In genomic region chrX:47311857-47312774, GRCh38 we compare ENCODE assay signal across 7 cellular contexts. TPM values are rescaled to one million over a fixed set of nuclear protein-coding genes. Genes with fewer than 3 reads are reported as not detected.
DNase-seq lines count a peak whose midpoint lies in the region; ATAC-seq, FAIRE-seq and TF ChIP-seq lines count a peak whose summit lies in the region.

No MANE protein-coding gene starts in this region.

- no peak overlapping the region for H3K4me3 ChIP-seq in GM12864 (ENCODE audit: low read depth, low read length)
- H3K4me3 ChIP-seq in epithelial cell of proximal tubule (ENCODE audit: low read depth, low read length): no peak overlapping the region
- no peak overlapping the region for H3K4me3 ChIP-seq in neural cell (ENCODE audit: low read length)

- H3K27me3 Mint-ChIP-seq in activated CD4-positive, alpha-beta memory T cell treated with anti-CD3 and anti-CD28 coated beads for 36 hours: no peaks in the 10 kb centered on the region

- intact Hi-C loops in activated CD4-positive, alpha-beta memory T cell treated with anti-CD3 and anti-CD28 coated beads for 36 hours (cut with micrococcal nuclease): loop anchor here (1.0 to 10.0 kb wide), 5 partner anchors 73 to 210 kb away; partner anchors contain the start of genes CDK16, UBA1 and USP11

- H3K27ac Mint-ChIP-seq in activated CD4-positive, alpha-beta memory T cell treated with anti-CD3 and anti-CD28 coated beads for 36 hours: no peak overlapping the region

- ATAC-seq in HG02759 (IDR thresholded peaks at IDR 0.05; ENCODE audit: unreplicated experiment): no peak

- no peaks in the 10 kb centered on the region for H3F3A ChIP-seq in neural cell (ENCODE audit: insufficient read depth, low read length, poor library complexity, severe bottlenecking)

- no peaks in the 10 kb centered on the region for H3K9me2 ChIP-seq in neural cell (ENCODE audit: insufficient read depth, low read length)

- DNase-seq in GM12864 (ENCODE audit: low read depth): peak; percentile 7
- peak; percentile 63 for DNase-seq in MV-4-11 (lab: John Stamatoyannopoulos, UW)
- DNase-seq in activated CD4-positive, alpha-beta memory T cell treated with anti-CD3 and anti-CD28 coated beads for 36 hours: peak; percentile 73
- DNase-seq in epithelial cell of proximal tubule (ENCODE audit: low read depth): no peak
- DNase-seq in urothelium cell line (ENCODE audit: low spot score): peak; percentile 24

- H3K36me3 ChIP-seq in neural cell (ENCODE audit: insufficient read depth, low read length): no peaks in the 10 kb centered on the region

- no peaks in the 10 kb centered on the region for H3K79me2 ChIP-seq in neural cell (replicated peaks; ENCODE audit: insufficient read depth, low read length)

- no peak overlapping the region for H2AFZ ChIP-seq in neural cell (ENCODE audit: low read depth, low read length)

- CTCF ChIA-PET in activated CD4-positive, alpha-beta memory T cell treated with anti-CD3 and anti-CD28 coated beads for 36 hours (lab: Charles Lee): interaction anchor here (0.6 to 2.6 kb wide), 10 partner anchors 18 to 286 kb away, joined by 3 to 15 read pairs (median 3); no protein-coding TSS in a partner anchor

- peak; percentile 57 for TF ChIP-seq CTCF in GM12864 (IDR thresholded peaks at IDR 0.05; ENCODE audit: low read depth, low read length, missing control alignments)
- peak; percentile 63 for TF ChIP-seq CTCF in epithelial cell of proximal tubule (conservative IDR thresholded peaks at IDR 0.05; ENCODE audit: low read depth, low read length)
- TF ChIP-seq CTCF in neural cell (IDR thresholded peaks at IDR 0.05; ENCODE audit: poor library complexity, severe bottlenecking): peak; percentile 36

- no peak overlapping the region for H3K27ac ChIP-seq in neural cell (ENCODE audit: low read length)

- H3K4me3 Mint-ChIP-seq in activated CD4-positive, alpha-beta memory T cell treated with anti-CD3 and anti-CD28 coated beads for 36 hours: no peak overlapping the region

- no peak for TF ChIP-seq EP300 in neural cell (conservative IDR thresholded peaks at IDR 0.05; ENCODE audit: poor library complexity, severe bottlenecking)

- no peaks in the 10 kb centered on the region for H3K9me3 Mint-ChIP-seq in activated CD4-positive, alpha-beta memory T cell treated with anti-CD3 and anti-CD28 coated beads for 36 hours

- no peak for FAIRE-seq in urothelium cell line (lab: Jason Lieb, UNC)

- no peak overlapping the region for H3K4me2 ChIP-seq in neural cell (ENCODE audit: low read length)

- POLR2A ChIA-PET in activated CD4-positive, alpha-beta memory T cell treated with anti-CD3 and anti-CD28 coated beads for 36 hours (lab: Charles Lee): interaction anchor here (0.7 kb wide), 1 partner anchor 94 kb away, joined by 3 read pairs; the partner anchor contains the start of gene CDK16

- no peaks in the 10 kb centered on the region for H3K9me3 ChIP-seq in neural cell (ENCODE audit: low read length)

- TF ChIP-seq RAD21 in neural cell (conservative IDR thresholded peaks at IDR 0.05): peak; percentile 42

- H4K20me1 ChIP-seq in neural cell (ENCODE audit: insufficient read depth): no peaks in the 10 kb centered on the region

- H3K4me1 Mint-ChIP-seq in activated CD4-positive, alpha-beta memory T cell treated with anti-CD3 and anti-CD28 coated beads for 36 hours (ENCODE audit: low read depth): no peaks in the 10 kb centered on the region

- H3K9ac ChIP-seq in neural cell (ENCODE audit: low read length): no peak overlapping the region

- no peaks in the 10 kb centered on the region for H3K36me3 Mint-ChIP-seq in activated CD4-positive, alpha-beta memory T cell treated with anti-CD3 and anti-CD28 coated beads for 36 hours

- no peaks in the 10 kb centered on the region for H3K27me3 ChIP-seq in neural cell (ENCODE audit: insufficient read depth, low read depth, low read length)

TF ChIP-seq in neural cell, 6 proteins besides CTCF, POLR2A, EP300 and RAD21:
- no peak for TF ChIP-seq POLR2AphosphoS5 (IDR thresholded peaks at IDR 0.05)
- TF ChIP-seq SMC3 (conservative IDR thresholded peaks at IDR 0.05; ENCODE audit: poor library complexity): peak; percentile 20

RNA-seq across cellular contexts. Expression of gene ZNF157, which starts 58.3 kb away (rescaled TPM):
- total RNA-seq in activated CD4-positive, alpha-beta memory T cell treated with anti-CD3 and anti-CD28 coated beads for 36 hours: under 1 TPM; 0.50 to 0.53 TPM
- 0.07 TPM in 1 of 2 replicates, not detected in the other for total RNA-seq in epithelial cell of proximal tubule
- polyA plus RNA-seq in neural cell: 3.5 and 3.8 TPM in 2 replicates
- 5.8 and 6.4 TPM in 2 replicates for polyA minus RNA-seq in neural cell
